ENCODE assay signal across 39 cellular contexts in genomic region chr11:89504270-89504669, GRCh38. TPM values are rescaled to one million over a fixed set of nuclear protein-coding genes. Genes with fewer than 3 reads are reported as not detected.
"Had no signal": no experiment of that assay in that cellular context is flagged by ENCODE, and none has a peak within 500 bp of the region (broad histone marks: within the 10 kb centered on the region; RNA-seq: fewer than 3 reads in every experiment).

No MANE protein-coding gene starts in this region.

- H3K9me3 ChIP-seq: MG63 had no signal

- DNase-seq: Karpas-422, Kasumi-1, MG63, MM.1S, MV-4-11, NCI-H1048, NCI-H1092, NCI-H1092 treated with DMSO at 0.1 percent for 48 hours, NCI-H1105, NCI-H1105 treated with DMSO at 0.1 percent for 48 hours, NCI-H1417, NCI-H1417 treated with DMSO at 0.1 percent for 48 hours, NCI-H1436, NCI-H1436 treated with DMSO at 0.1 percent for 48 hours, NCI-H146, NCI-H1694, NCI-H187, NCI-H187 treated with DMSO at 0.1 percent for 48 hours, NCI-H1930, NCI-H2029, NCI-H2029 treated with DMSO at 0.1 percent for 48 hours, NCI-H2081, NCI-H2081 treated with DMSO at 0.1 percent for 48 hours, NCI-H2107, NCI-H2171, NCI-H2171 treated with DMSO at 0.1 percent for 48 hours, NCI-H2227 treated with DMSO at 0.1 percent for 48 hours, NCI-H226, NCI-H345, NCI-H446, NCI-H446 treated with DMSO at 0.1 percent for 48 hours, NCI-H510A, NCI-H510A treated with DMSO at 0.1 percent for 48 hours, NCI-H524, NCI-H524 treated with DMSO at 0.1 percent for 48 hours had no signal

- H3K36me3 ChIP-seq: MG63 had no signal

- H3K27me3 ChIP-seq: MG63 had no signal

- H3K4me3 ChIP-seq: MG63 had no signal

RNA-seq across cellular contexts. Expression of gene NOX4, which starts 13.1 kb away (rescaled TPM):
- total RNA-seq: LHCN-M2, M059J, MCF 10A, NCI-H460 had no signal
